ENCODE assay signal across 8 cellular contexts in genomic region chr11:78313181-78313788, GRCh38.
DNase-seq lines count a peak whose midpoint lies in the region; ATAC-seq lines count a peak whose summit lies in the region.

No MANE protein-coding gene starts in this region.

- peak overlapping the region; percentile 2 to 30 for H3K27ac ChIP-seq in mucosa of rectum (ENCODE audit: low read depth in 2 of 2, low read length in 2 of 2)

- H3K4me3 ChIP-seq in mucosa of rectum (ENCODE audit: low read length in 2 of 2), result peak overlapping the region in 1 of 2 donors; percentile 8

- H3K36me3 ChIP-seq in mucosa of rectum (ENCODE audit: control insufficient read depth in 2 of 2, insufficient read depth in 2 of 2, low read length in 2 of 2), result no peaks in the 10 kb centered on the region

- no peaks in the 10 kb centered on the region for H3K27me3 ChIP-seq in mucosa of rectum (ENCODE audit: control insufficient read depth in 2 of 2, insufficient read depth in 2 of 2, low read length in 2 of 2)

- DNase-seq in AG20443 (ENCODE audit: low spot score) (peak; percentile 78), NCI-H1092 treated with DMSO at 0.1 percent for 48 hours (lab: John Stamatoyannopoulos, UW) (peak; percentile 65), dermis microvascular lymphatic vessel endothelial cell (ENCODE audit: low read depth in 2 of 2) (peak; percentile 77)
- no peak for DNase-seq in effector CD8-positive, alpha-beta T cell (lab: John Stamatoyannopoulos, UW)
- DNase-seq in activated CD8-positive, alpha-beta memory T cell treated with anti-CD3 and anti-CD28 coated beads, Interleukin-2, amount 50 U/mL, for 4 hours, result no peak

- H3K4me1 ChIP-seq in mucosa of rectum (ENCODE audit: control insufficient read depth in 2 of 2, insufficient read depth in 2 of 2, low read length in 2 of 2), result peaks cover 8 to 17% of the 10 kb centered on the region in 2 donors

- H3K9ac ChIP-seq in mucosa of rectum (ENCODE audit: low read depth in 1 of 2, low read length in 2 of 2), result no peak overlapping the region

- H3K9me3 ChIP-seq in mucosa of rectum (ENCODE audit: control insufficient read depth in 2 of 2, low read length in 2 of 2), result no peaks in the 10 kb centered on the region

- ATAC-seq in GM21786 (IDR thresholded peaks at IDR 0.05; ENCODE audit: unreplicated experiment), result no peak
- ATAC-seq in GM21528 (IDR thresholded peaks at IDR 0.05; ENCODE audit: low FRiP score, unreplicated experiment), result no peak

Comparison
In these comparisons a context has a peak if more than half of its experiments do, and no peak if none do; other contexts are left out.
1. DNase-seq: peak in AG20443 (single experiment), NCI-H1092 treated with DMSO at 0.1 percent for 48 hours (single experiment) and dermis microvascular lymphatic vessel endothelial cell (2 of 2); none in effector CD8-positive, alpha-beta T cell (single experiment) and activated CD8-positive, alpha-beta memory T cell treated with anti-CD3 and anti-CD28 coated beads, Interleukin-2, amount 50 U/mL, for 4 hours (single experiment).